In genomic region chr15:22967084-22967770, GRCh38 we compare ENCODE assay signal across 1 cellular context.
TF ChIP-seq lines count a peak whose summit lies in the region.

No MANE protein-coding gene starts in this region.

TF ChIP-seq in GM12878, 131 proteins besides CTCF, POLR2A, EP300 and RAD21 (continued from another document):
- TF ChIP-seq ZBTB11 (CRISPR knock-in tag; IDR thresholded peaks at IDR 0.05) (no peak), RCOR1 (conservative IDR thresholded peaks at IDR 0.05; ENCODE audit: low read depth, low read length) (no peak), PAX5 (IDR thresholded peaks at IDR 0.05; ENCODE audit: borderline replicate concordance, low read depth, low read length) (no peak), TCF3 (IDR thresholded peaks at IDR 0.05; ENCODE audit: borderline replicate concordance, insufficient read depth, low read depth, low read length) (no peak), ASH2L (IDR thresholded peaks at IDR 0.05; ENCODE audit: borderline replicate concordance, low read depth) (no peak), SUPT20H (IDR thresholded peaks at IDR 0.05; ENCODE audit: borderline replicate concordance, control insufficient read depth, low read depth, low read length) (no peak), FOXK2 (IDR thresholded peaks at IDR 0.05) (no peak), GATAD2B (conservative IDR thresholded peaks at IDR 0.05; ENCODE audit: low read depth) (no peak), MEF2B (IDR thresholded peaks at IDR 0.05; ENCODE audit: partially characterized antibody, poor library complexity, severe bottlenecking) (no peak), WRNIP1 (IDR thresholded peaks at IDR 0.05; ENCODE audit: borderline replicate concordance, low read depth, low read length) (no peak)
